In the genomic region with DNA sequence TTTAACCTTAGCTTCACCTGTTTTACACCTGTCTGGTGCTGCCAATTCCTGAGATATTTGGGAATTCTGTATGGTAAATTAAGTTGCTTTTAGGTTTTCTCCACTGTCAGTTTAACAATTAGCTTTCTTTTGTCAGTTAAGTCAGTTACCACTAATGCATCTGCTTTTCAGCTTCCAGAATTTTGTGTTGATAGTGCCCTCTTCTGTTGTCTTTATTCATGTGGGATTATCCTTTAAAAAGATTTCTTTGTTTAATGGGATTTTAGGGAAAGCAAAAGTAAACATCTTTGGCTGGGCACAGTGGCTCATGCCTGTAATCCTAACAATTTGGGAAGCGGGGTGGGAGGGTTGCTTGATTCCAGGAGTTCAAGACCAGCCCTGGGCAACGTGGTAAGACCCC, we compare ENCODE assay signal across 18 cellular contexts. TPM values are rescaled to one million over a fixed set of nuclear protein-coding genes. Genes with fewer than 3 reads are reported as not detected.
DNase-seq lines count a peak whose midpoint lies in the region; ATAC-seq, FAIRE-seq and TF ChIP-seq lines count a peak whose summit lies in the region.
"Had no signal": no experiment of that assay in that cellular context is flagged by ENCODE, and none has a peak within 500 bp of the region (broad histone marks: within the 10 kb centered on the region; RNA-seq: fewer than 3 reads in every experiment).

No MANE protein-coding gene starts in this region.

- H2BK5ac ChIP-seq in trophoblast cell (ENCODE audit: low read depth, low read length, poor library complexity): no peak overlapping the region

- H3K9ac ChIP-seq in HepG2 (ENCODE audit: insufficient read depth, low read depth, low read length): no peak overlapping the region
- no peak overlapping the region for H3K9ac ChIP-seq in trophoblast cell (ENCODE audit: low read length)

- no peak overlapping the region for H3K23ac ChIP-seq in trophoblast cell (ENCODE audit: low read length)

- H3K4me2 ChIP-seq in HepG2 (ENCODE audit: low read depth, low read length) (no peak overlapping the region), trophoblast cell (ENCODE audit: low read length) (no peak overlapping the region)

- no peak overlapping the region for H3K27ac ChIP-seq in HepG2 (ENCODE audit: extremely low read length, insufficient read depth, low read length)
- H3K27ac ChIP-seq in trophoblast cell (ENCODE audit: low read depth, low read length): no peak overlapping the region
- H3K27ac ChIP-seq: psoas muscle, uterus had no signal

- 89% methylated on average over 2 of the region's 2 CpGs for WGBS in HepG2 (ENCODE audit: low lambda C conversion rate)
- WGBS in trophoblast cell (ENCODE audit: extremely low coverage, insufficient coverage, insufficient read length): no CpG with 5 or more reads among the region's 2 CpGs

- no peak overlapping the region for H3K18ac ChIP-seq in trophoblast cell (ENCODE audit: low read length)

- intact Hi-C loops in HepG2 (cut with micrococcal nuclease; ENCODE audit: unreplicated experiment) (no loop called here), mucosa of descending colon (cut with DNase I, micrococcal nuclease) (no loop called here)

- TF ChIP-seq POLR2A in HepG2 (IDR thresholded peaks at IDR 0.05; ENCODE audit: insufficient read depth in 1 of 2, low read depth in 2 of 2, low read length in 2 of 2): no peak

- no peak overlapping the region for H2BK120ac ChIP-seq in trophoblast cell (ENCODE audit: insufficient read depth, low read length, poor library complexity)

- TF ChIP-seq RAD21 in HepG2 (CRISPR knock-in tag; IDR thresholded peaks at IDR 0.05): no peak

- H2AFZ ChIP-seq in HepG2 (ENCODE audit: low read length) (no peak overlapping the region), trophoblast cell (ENCODE audit: insufficient read depth, low read length, poor library complexity) (no peak overlapping the region)

- no peak overlapping the region for H4K12ac ChIP-seq in trophoblast cell (ENCODE audit: low read depth, low read length)

- H3K4me1 ChIP-seq in HepG2 (ENCODE audit: insufficient read depth, low read length): 0 out of 2 replicates have a peak, but pooled peaks cover 4% of the 10 kb centered on the region
- H3K4me1 ChIP-seq in mucosa of descending colon (ENCODE audit: low read depth): no peaks in the 10 kb centered on the region
- no peaks in the 10 kb centered on the region for H3K4me1 ChIP-seq in trophoblast cell (ENCODE audit: control insufficient read depth in 1 of 2, insufficient read depth in 2 of 2, low read length in 2 of 2)
- H3K4me1 ChIP-seq: psoas muscle, uterus had no signal

- no peak for ATAC-seq in HepG2
- ATAC-seq in mucosa of descending colon: no peak
- ATAC-seq in GM21423 (IDR thresholded peaks at IDR 0.05; ENCODE audit: unreplicated experiment): no peak
- ATAC-seq: activated CD8-positive, alpha-beta T cell treated with anti-CD3 and anti-CD28 coated beads, Interleukin-2, amount 10 ng/mL, durations not matched to agents 7 days and 5 days; left ventricle myocardium superior; natural killer cell; psoas muscle; stimulated activated naive CD8-positive, alpha-beta T cell treated with anti-CD3 and anti-CD28 coated beads, Interleukin-15, amount 100 ng/mL, for 72 hours had no signal

- H3K27me3 ChIP-seq in BJ (ENCODE audit: control insufficient read depth, insufficient read depth, low read length) (no peaks in the 10 kb centered on the region), HepG2 (ENCODE audit: control insufficient read depth in 1 of 2, insufficient read depth in 2 of 2, low read length in 2 of 2) (no peaks in the 10 kb centered on the region), trophoblast cell (ENCODE audit: insufficient read depth, low read length) (no peaks in the 10 kb centered on the region)
- H3K27me3 ChIP-seq: uterus had no signal

- H2AK5ac ChIP-seq in trophoblast cell (ENCODE audit: low read length): no peak overlapping the region

- no peak for FAIRE-seq in HepG2 (lab: Jason Lieb, UNC)
- FAIRE-seq: GM19239 had no signal

- DNase-seq in BJ (ENCODE audit: low read depth): no peak
- no peak for DNase-seq in LNCaP clone FGC (ENCODE audit: low read depth)
- peak; percentile 13 for DNase-seq in dermis blood vessel endothelial cell
- no peak for DNase-seq in HepG2 (ENCODE audit: low spot score)
- DNase-seq in NCI-H1436 (lab: John Stamatoyannopoulos, UW): no peak
- no peak for DNase-seq in mucosa of descending colon
- DNase-seq in trophoblast cell: no peak
- DNase-seq: activated CD8-positive, alpha-beta T cell treated with anti-CD3 and anti-CD28 coated beads, Interleukin-2, amount 10 ng/mL, durations not matched to agents 7 days and 5 days; Karpas-422; left ventricle myocardium superior; natural killer cell; NCI-H1930; NCI-H526; psoas muscle; stimulated activated naive CD8-positive, alpha-beta T cell treated with anti-CD3 and anti-CD28 coated beads, Interleukin-15, amount 100 ng/mL, for 72 hours; uterus had no signal

- H3K14ac ChIP-seq in trophoblast cell (ENCODE audit: low read length): no peak overlapping the region

- POLR2A ChIA-PET in BJ (lab: Charles Lee) (no interaction called here), HepG2 (lab: Yijun Ruan, JAX) (interaction anchor here (0.7 kb wide), 1 partner anchor 58 kb away, joined by 4 read pairs; no protein-coding TSS in a partner anchor)

- no peak overlapping the region for H4K91ac ChIP-seq in trophoblast cell (ENCODE audit: low read depth, low read length)

- TF ChIP-seq EP300 in HepG2 (IDR thresholded peaks at IDR 0.05; ENCODE audit: low read depth in 2 of 2, low read length in 2 of 2) (no peak), HepG2 (CRISPR knock-in tag; IDR thresholded peaks at IDR 0.05; ENCODE audit: borderline replicate concordance) (no peak)

- in situ Hi-C loops in HepG2 (cut with HindIII; ENCODE audit: extremely low pct_ligation_motif_present, low pct_unique_long_range_greater_than_20kb): no loop called here

- TF ChIP-seq CTCF in BJ (IDR thresholded peaks at IDR 0.05; ENCODE audit: insufficient read depth, low read depth, low read length) (0 out of 2 replicates have a peak, but pooled peaks have one; percentile 11), LNCaP clone FGC (IDR thresholded peaks at IDR 0.05; ENCODE audit: control insufficient read depth, extremely low read depth, insufficient read depth) (peak; percentile 41), HepG2 (CRISPR knock-in tag; IDR thresholded peaks at IDR 0.05) (no peak), mucosa of descending colon (IDR thresholded peaks at IDR 0.05) (no peak)

- H3K4me3 ChIP-seq in BJ (ENCODE audit: low read depth, low read length) (no peak overlapping the region), LNCaP clone FGC (ENCODE audit: low read depth, low read length) (no peak overlapping the region), HepG2 (replicated peaks in 1 of 3; ENCODE audit: insufficient read depth in 1 of 3, low read depth in 2 of 3, low read length in 3 of 3) (no peak overlapping the region), mucosa of descending colon (no peak overlapping the region), trophoblast cell (ENCODE audit: low read depth, low read length) (no peak overlapping the region)
- H3K4me3 ChIP-seq: psoas muscle, uterus had no signal

- H3K36me3 ChIP-seq in BJ (ENCODE audit: control insufficient read depth, insufficient read depth, low read length) (peaks cover 4% of the 10 kb centered on the region), HepG2 (replicated peaks in 1 of 2; ENCODE audit: control insufficient read depth in 1 of 2, insufficient read depth in 2 of 2, low read length in 2 of 2) (peaks cover 12 to 61% of the 10 kb centered on the region in 2 experiments), mucosa of descending colon (ENCODE audit: low read depth) (no peaks in the 10 kb centered on the region), trophoblast cell (ENCODE audit: control insufficient read depth in 1 of 2, insufficient read depth in 2 of 2, low read length in 2 of 2) (peaks cover 8 to 14% of the 10 kb centered on the region in 2 experiments)
- H3K36me3 ChIP-seq: uterus had no signal

- H3K9me3 ChIP-seq in HepG2 (ENCODE audit: low read length): no peaks in the 10 kb centered on the region
- H3K9me3 ChIP-seq in mucosa of descending colon: no peaks in the 10 kb centered on the region
- no peaks in the 10 kb centered on the region for H3K9me3 ChIP-seq in trophoblast cell (ENCODE audit: insufficient read depth, low read depth, low read length)
- H3K9me3 ChIP-seq: psoas muscle, uterus had no signal

- H2BK12ac ChIP-seq in trophoblast cell (ENCODE audit: low read length): no peak overlapping the region

- H4K8ac ChIP-seq in trophoblast cell (ENCODE audit: low read depth, low read length): no peak overlapping the region

- H3K4ac ChIP-seq in trophoblast cell (ENCODE audit: low read depth, low read length): no peak overlapping the region

- CTCF ChIA-PET in BJ (lab: Yijun Ruan, JAX) (interaction anchor here (0.6 to 3.8 kb wide), 4 partner anchors 13 to 141 kb away, joined by 3 to 21 read pairs (median 4); no protein-coding TSS in a partner anchor), HepG2 (lab: Yijun Ruan, JAX; ENCODE audit: low intra/inter-chr PET ratio, low total read pairs) (no interaction called here)

- no TSS peak for BruUV-seq in HepG2 (replicated peaks; lab: Mats Ljungman, UMichigan)

- no peaks in the 10 kb centered on the region; the same call in 1 of the 2 replicates for H4K20me1 ChIP-seq in HepG2 (ENCODE audit: insufficient read depth, low read length)

- H3K79me2 ChIP-seq in HepG2 (ENCODE audit: insufficient read depth, low read length) (peaks cover 26% of the 10 kb centered on the region), trophoblast cell (ENCODE audit: control insufficient read depth, insufficient read depth, low read length, poor library complexity) (no peaks in the 10 kb centered on the region)

- H3K79me1 ChIP-seq in trophoblast cell (ENCODE audit: low read length): no peaks in the 10 kb centered on the region

RNA-seq across cellular contexts. Expression of a gene that starts 8.1 kb away (rescaled TPM):
- polyA plus RNA-seq in BJ (2011; rRNA removed) (9.0 and 11.5 TPM in 2 replicates), HepG2 (2011; rRNA removed) (15.9 and 18.4 TPM in 2 replicates)
- 6.4 and 8.1 TPM in 2 replicates for polyA minus RNA-seq in BJ (2011; rRNA and poly(A)+ RNA removed)
- total RNA-seq in dermis blood vessel endothelial cell (39.0 and 61.0 TPM in 2 replicates), HepG2 (2016; rRNA removed; fragmentation: Illumina TruSeq; extraction: Trizol) (125 and 189 TPM in 2 replicates), mucosa of descending colon (10 to 100 TPM; 26.5 to 36.7 (median 30.8) TPM)
- total RNA-seq in HepG2 (2016; cell fraction: cytosol; rRNA removed; fragmentation: Illumina TruSeq; extraction: Trizol; ENCODE audit: low read depth): 7.9 and 8.1 TPM in 2 replicates
- 132 and 207 TPM in 2 replicates for total RNA-seq in HepG2 (2016; cell fraction: insoluble cytoplasmic fraction; rRNA removed; fragmentation: Illumina TruSeq; extraction: Trizol)
- total RNA-seq in HepG2 (2016; cell fraction: membrane; rRNA removed; fragmentation: Illumina TruSeq; extraction: Trizol): 20.3 TPM in 2 replicates
- 57.2 and 63.1 TPM in 2 replicates for total RNA-seq in HepG2 (2016; cell fraction: nucleus; rRNA removed; fragmentation: Illumina TruSeq; extraction: Trizol)
- 17.6 and 17.9 TPM in 2 replicates for polyA plus RNA-seq in HepG2 (2011; cell fraction: cytosol; rRNA removed)
- polyA plus RNA-seq in HepG2 (2011; cell fraction: nucleus; rRNA removed): 4.4 and 5.2 TPM in 2 replicates
- 34.0 and 48.9 TPM in 2 replicates for polyA plus RNA-seq in HepG2 (2012)
- polyA plus RNA-seq in HepG2 (2016; cell fraction: cytosol; fragmentation: Illumina TruSeq; extraction: Trizol; ENCODE audit: low read depth): 4.8 and 5.4 TPM in 2 replicates
- polyA plus RNA-seq in HepG2 (2016; cell fraction: insoluble cytoplasmic fraction; fragmentation: Illumina TruSeq; extraction: Trizol; ENCODE audit: low read depth): 129 and 145 TPM in 2 replicates
- 9.8 and 10.5 TPM in 2 replicates for polyA plus RNA-seq in HepG2 (2016; cell fraction: membrane; fragmentation: Illumina TruSeq; extraction: Trizol; ENCODE audit: low read depth)
- polyA plus RNA-seq in HepG2 (2016; cell fraction: nucleus; fragmentation: Illumina TruSeq; extraction: Trizol; ENCODE audit: insufficient read depth, low read depth): 56.9 and 60.1 TPM in 2 replicates
- polyA minus RNA-seq in HepG2 (2011; rRNA and poly(A)+ RNA removed; ENCODE audit: low replicate concordance): 36.9 and 48.0 TPM in 2 replicates
- 20.1 and 21.5 TPM in 2 replicates for polyA minus RNA-seq in HepG2 (2011; cell fraction: cytosol; rRNA and poly(A)+ RNA removed)
- polyA minus RNA-seq in HepG2 (2011; cell fraction: nucleus; rRNA and poly(A)+ RNA removed): 23.4 and 24.2 TPM in 2 replicates
- polyA plus RNA-seq in trophoblast cell (2013): 21.4 and 21.6 TPM in 2 replicates

RNA-seq across cellular contexts. Expression of a gene that starts 58.5 kb away (rescaled TPM):
- polyA plus RNA-seq in BJ (2011; rRNA removed) (7.7 and 15.8 TPM in 2 replicates), HepG2 (2011; rRNA removed) (10.6 and 13.8 TPM in 2 replicates)
- 2.2 and 4.2 TPM in 2 replicates for polyA minus RNA-seq in BJ (2011; rRNA and poly(A)+ RNA removed)
- total RNA-seq in dermis blood vessel endothelial cell (9.4 and 11.3 TPM in 2 replicates), HepG2 (2016; rRNA removed; fragmentation: Illumina TruSeq; extraction: Trizol) (6.2 and 7.9 TPM in 2 replicates), mucosa of descending colon (10 to 100 TPM; 17.2 to 18.4 (median 18.4) TPM)
- 1.6 and 2.3 TPM in 2 replicates for total RNA-seq in HepG2 (2016; cell fraction: cytosol; rRNA removed; fragmentation: Illumina TruSeq; extraction: Trizol; ENCODE audit: low read depth)
- 5.6 and 9.5 TPM in 2 replicates for total RNA-seq in HepG2 (2016; cell fraction: insoluble cytoplasmic fraction; rRNA removed; fragmentation: Illumina TruSeq; extraction: Trizol)
- total RNA-seq in HepG2 (2016; cell fraction: membrane; rRNA removed; fragmentation: Illumina TruSeq; extraction: Trizol): 3.3 and 4.3 TPM in 2 replicates
- total RNA-seq in HepG2 (2016; cell fraction: nucleus; rRNA removed; fragmentation: Illumina TruSeq; extraction: Trizol): 8.0 and 8.5 TPM in 2 replicates
- 4.9 and 7.8 TPM in 2 replicates for polyA plus RNA-seq in HepG2 (2011; cell fraction: cytosol; rRNA removed)
- polyA plus RNA-seq in HepG2 (2011; cell fraction: nucleus; rRNA removed): 2.5 and 4.3 TPM in 2 replicates
- polyA plus RNA-seq in HepG2 (2012): 8.3 and 12.5 TPM in 2 replicates
- polyA plus RNA-seq in HepG2 (2016; cell fraction: cytosol; fragmentation: Illumina TruSeq; extraction: Trizol; ENCODE audit: low read depth): 2.8 and 3.8 TPM in 2 replicates
- 28.9 and 31.5 TPM in 2 replicates for polyA plus RNA-seq in HepG2 (2016; cell fraction: insoluble cytoplasmic fraction; fragmentation: Illumina TruSeq; extraction: Trizol; ENCODE audit: low read depth)
- 7.1 and 10.2 TPM in 2 replicates for polyA plus RNA-seq in HepG2 (2016; cell fraction: membrane; fragmentation: Illumina TruSeq; extraction: Trizol; ENCODE audit: low read depth)
- 19.2 and 19.5 TPM in 2 replicates for polyA plus RNA-seq in HepG2 (2016; cell fraction: nucleus; fragmentation: Illumina TruSeq; extraction: Trizol; ENCODE audit: insufficient read depth, low read depth)
- polyA minus RNA-seq in HepG2 (2011; rRNA and poly(A)+ RNA removed; ENCODE audit: low replicate concordance): 2.9 and 3.6 TPM in 2 replicates
- polyA minus RNA-seq in HepG2 (2011; cell fraction: cytosol; rRNA and poly(A)+ RNA removed): 4.3 TPM in 2 replicates
- 20.0 and 22.9 TPM in 2 replicates for polyA minus RNA-seq in HepG2 (2011; cell fraction: nucleus; rRNA and poly(A)+ RNA removed)
- polyA plus RNA-seq in trophoblast cell (2013): 20.7 and 21.7 TPM in 2 replicates

Comparison
In these comparisons a context has a peak if more than half of its experiments do, and no peak if none do; other contexts are left out.
1. CTCF ChIP-seq: peak in BJ (single experiment) and LNCaP clone FGC (single experiment); none in HepG2 (single experiment) and mucosa of descending colon (single experiment).